Comparison of ENCODE assay signal across 22 cellular contexts in genomic region chr4:91567594-91567993, GRCh38.
"Had no signal": no experiment of that assay in that cellular context is flagged by ENCODE, and none has a peak within 500 bp of the region (broad histone marks: within the 10 kb centered on the region; RNA-seq: fewer than 3 reads in every experiment).

No MANE protein-coding gene starts in this region.

- H3K4me1 ChIP-seq: SJSA1 had no signal

- H3K4me3 ChIP-seq: SJSA1, SK-N-MC had no signal

- DNase-seq: KBM-7, MV-4-11, NCI-H1048, NCI-H1105, NCI-H1417 treated with DMSO at 0.1 percent for 48 hours, NCI-H146, NCI-H1694 treated with DMSO at 0.1 percent for 48 hours, NCI-H1930, NCI-H2081, NCI-H2107, NCI-H226, NCI-H446, NCI-H510A, NCI-H524 treated with DMSO at 0.1 percent for 48 hours, NCI-H69, NCI-H774, Right ventricle myocardium superior, RPMI8226, SIG-M5 had no signal

- FAIRE-seq: RCC 7860 had no signal

- H3K27ac ChIP-seq: SJSA1, SK-N-MC had no signal

- H3K36me3 ChIP-seq: SJSA1 had no signal

- H3K27me3 ChIP-seq: SJSA1 had no signal
